Comparison of ENCODE assay signal across 9 cellular contexts in genomic region chr4:85778809-85779124, GRCh38.
DNase-seq lines count a peak whose midpoint lies in the region; ATAC-seq and TF ChIP-seq lines count a peak whose summit lies in the region.
"Had no signal": no experiment of that assay in that cellular context is flagged by ENCODE, and none has a peak within 500 bp of the region (broad histone marks: within the 10 kb centered on the region; RNA-seq: fewer than 3 reads in every experiment).

No MANE protein-coding gene starts in this region.

- H3K27ac Mint-ChIP-seq in stimulated activated naive CD8-positive, alpha-beta T cell treated with anti-CD3 and anti-CD28 coated beads, Interleukin-15, amount 100 ng/mL, for 72 hours = no peak overlapping the region
- H3K27ac Mint-ChIP-seq: activated naive CD4-positive, alpha-beta T cell treated with anti-CD3 and anti-CD28 coated beads, Interleukin-2, amount 50 U/mL, for 24 hours had no signal

- H3K4me1 Mint-ChIP-seq in stimulated activated naive CD8-positive, alpha-beta T cell treated with anti-CD3 and anti-CD28 coated beads, Interleukin-15, amount 100 ng/mL, for 72 hours = no peaks in the 10 kb centered on the region
- H3K4me1 Mint-ChIP-seq: activated naive CD4-positive, alpha-beta T cell treated with anti-CD3 and anti-CD28 coated beads, Interleukin-2, amount 50 U/mL, for 24 hours had no signal

- POLR2A ChIA-PET in PC-3 (lab: Charles Lee; ENCODE audit: unreplicated experiment) = interaction anchor here (0.6 to 0.7 kb wide), 3 partner anchors 8 to 1941 kb away, joined by 3 read pairs; no protein-coding TSS in a partner anchor

- H3K4me1 ChIP-seq in DOHH2 (ENCODE audit: control insufficient read depth, low read length) (peaks cover 20% of the 10 kb centered on the region), PC-3 (ENCODE audit: insufficient read depth, low read length) (peaks cover 57% of the 10 kb centered on the region)

- no peak for TF ChIP-seq CTCF in DOHH2 (IDR thresholded peaks at IDR 0.05; ENCODE audit: low read depth, low read length, poor library complexity, severe bottlenecking)
- TF ChIP-seq CTCF in PC-3 (conservative IDR thresholded peaks at IDR 0.05; ENCODE audit: low read depth, low read length) = no peak

- H3K9me3 ChIP-seq in DOHH2 (ENCODE audit: control insufficient read depth, insufficient read depth, low read length) (no peaks in the 10 kb centered on the region), PC-3 (ENCODE audit: low read length) (no peaks in the 10 kb centered on the region)

- H3K4me2 ChIP-seq in DOHH2 (ENCODE audit: low read length) (peak overlapping the region; percentile 54), PC-3 (ENCODE audit: low read length) (peak overlapping the region; percentile 85)

- 0 out of 2 replicates have a peak overlapping the region, but pooled peaks have one; percentile 12 for H3K27ac ChIP-seq in DOHH2 (ENCODE audit: low read depth, low read length)
- H3K27ac ChIP-seq in PC-3 (ENCODE audit: low read length) = peak overlapping the region; percentile 98

- H3F3A ChIP-seq in DOHH2 (ENCODE audit: control insufficient read depth, insufficient read depth) = no peaks in the 10 kb centered on the region
- no peaks in the 10 kb centered on the region for H3F3A ChIP-seq in PC-3 (ENCODE audit: low read length, unreplicated experiment)

- CTCF ChIA-PET in PC-3 (lab: Charles Lee) = interaction anchor here (2.9 kb wide), 1 partner anchor 18 kb away, joined by 16 read pairs; no protein-coding TSS in a partner anchor

- H3K27me3 ChIP-seq in DOHH2 (ENCODE audit: control insufficient read depth, low read length) = no peaks in the 10 kb centered on the region
- H3K27me3 ChIP-seq in PC-3 (ENCODE audit: low read length) = no peaks in the 10 kb centered on the region

- no peaks in the 10 kb centered on the region for H3K9me2 ChIP-seq in DOHH2 (replicated peaks; ENCODE audit: control insufficient read depth, low read length)
- H3K9me2 ChIP-seq in PC-3 (replicated peaks; ENCODE audit: low read length) = no peaks in the 10 kb centered on the region

- H4K20me1 ChIP-seq in DOHH2 (ENCODE audit: control insufficient read depth, insufficient read depth, low read depth, low read length) = no peaks in the 10 kb centered on the region
- H4K20me1 ChIP-seq in PC-3 (ENCODE audit: low read length) = no peaks in the 10 kb centered on the region

- H2AFZ ChIP-seq in PC-3 (ENCODE audit: low read length) = peak overlapping the region; percentile 65

- H3K9ac ChIP-seq in PC-3 (ENCODE audit: low read length) = peak overlapping the region; percentile 82

- H3K9me3 Mint-ChIP-seq in stimulated activated naive CD8-positive, alpha-beta T cell treated with anti-CD3 and anti-CD28 coated beads, Interleukin-15, amount 100 ng/mL, for 72 hours = peaks cover 0 to 11% of the 10 kb centered on the region in 2 donors

- peak; percentile 31 for ATAC-seq in PC-3
- ATAC-seq in stimulated activated naive CD8-positive, alpha-beta T cell treated with anti-CD3 and anti-CD28 coated beads, Interleukin-15, amount 100 ng/mL, for 72 hours = no peak

- H3K79me2 ChIP-seq in DOHH2 (ENCODE audit: control insufficient read depth, low read length) (no peaks in the 10 kb centered on the region), PC-3 (ENCODE audit: low read length) (peaks cover 27% of the 10 kb centered on the region)

- DNase-seq in HCEC 1CT = peak; percentile 52
- DNase-seq in PC-3 = peak; percentile 24
- peak; percentile 49 for DNase-seq in kidney tubule cell (ENCODE audit: low spot score)
- no peak for DNase-seq in NCI-H526 (lab: John Stamatoyannopoulos, UW)
- no peak for DNase-seq in stimulated activated naive CD8-positive, alpha-beta T cell treated with anti-CD3 and anti-CD28 coated beads, Interleukin-15, amount 100 ng/mL, for 72 hours
- no peak for DNase-seq in GM03348 (ENCODE audit: low spot score)
- no peak for DNase-seq in OCI-M2 (lab: John Stamatoyannopoulos, UW; ENCODE audit: unreplicated experiment)

- H3K36me3 ChIP-seq in DOHH2 (ENCODE audit: control insufficient read depth, low read length) (no peaks in the 10 kb centered on the region), PC-3 (ENCODE audit: low read depth, low read length) (no peaks in the 10 kb centered on the region)

- H3K4me3 Mint-ChIP-seq in stimulated activated naive CD8-positive, alpha-beta T cell treated with anti-CD3 and anti-CD28 coated beads, Interleukin-15, amount 100 ng/mL, for 72 hours = no peak overlapping the region
- H3K4me3 Mint-ChIP-seq: activated naive CD4-positive, alpha-beta T cell treated with anti-CD3 and anti-CD28 coated beads, Interleukin-2, amount 50 U/mL, for 24 hours had no signal

- intact Hi-C loops in PC-3 (cut with micrococcal nuclease) = no loop called here

- H3K4me3 ChIP-seq in DOHH2 (ENCODE audit: low read length) = peak overlapping the region; percentile 59
- peak overlapping the region; percentile 71 for H3K4me3 ChIP-seq in PC-3 (ENCODE audit: low read length)

- BruUV-seq in PC-3 (replicated peaks; lab: Mats Ljungman, UMichigan) = TSS peak; percentile 67

- H3K27me3 Mint-ChIP-seq in stimulated activated naive CD8-positive, alpha-beta T cell treated with anti-CD3 and anti-CD28 coated beads, Interleukin-15, amount 100 ng/mL, for 72 hours = no peaks in the 10 kb centered on the region
- H3K27me3 Mint-ChIP-seq: activated naive CD4-positive, alpha-beta T cell treated with anti-CD3 and anti-CD28 coated beads, Interleukin-2, amount 50 U/mL, for 24 hours had no signal

Comparison
In these comparisons a context has a peak if more than half of its experiments do, and no peak if none do; other contexts are left out.
1. DNase-seq: peak in HCEC 1CT (single experiment), PC-3 (single experiment) and kidney tubule cell (single experiment); none in NCI-H526 (0 of 2), stimulated activated naive CD8-positive, alpha-beta T cell treated with anti-CD3 and anti-CD28 coated beads, Interleukin-15, amount 100 ng/mL, for 72 hours (0 of 2), GM03348 (single experiment) and OCI-M2 (single experiment).